In the genomic region with DNA sequence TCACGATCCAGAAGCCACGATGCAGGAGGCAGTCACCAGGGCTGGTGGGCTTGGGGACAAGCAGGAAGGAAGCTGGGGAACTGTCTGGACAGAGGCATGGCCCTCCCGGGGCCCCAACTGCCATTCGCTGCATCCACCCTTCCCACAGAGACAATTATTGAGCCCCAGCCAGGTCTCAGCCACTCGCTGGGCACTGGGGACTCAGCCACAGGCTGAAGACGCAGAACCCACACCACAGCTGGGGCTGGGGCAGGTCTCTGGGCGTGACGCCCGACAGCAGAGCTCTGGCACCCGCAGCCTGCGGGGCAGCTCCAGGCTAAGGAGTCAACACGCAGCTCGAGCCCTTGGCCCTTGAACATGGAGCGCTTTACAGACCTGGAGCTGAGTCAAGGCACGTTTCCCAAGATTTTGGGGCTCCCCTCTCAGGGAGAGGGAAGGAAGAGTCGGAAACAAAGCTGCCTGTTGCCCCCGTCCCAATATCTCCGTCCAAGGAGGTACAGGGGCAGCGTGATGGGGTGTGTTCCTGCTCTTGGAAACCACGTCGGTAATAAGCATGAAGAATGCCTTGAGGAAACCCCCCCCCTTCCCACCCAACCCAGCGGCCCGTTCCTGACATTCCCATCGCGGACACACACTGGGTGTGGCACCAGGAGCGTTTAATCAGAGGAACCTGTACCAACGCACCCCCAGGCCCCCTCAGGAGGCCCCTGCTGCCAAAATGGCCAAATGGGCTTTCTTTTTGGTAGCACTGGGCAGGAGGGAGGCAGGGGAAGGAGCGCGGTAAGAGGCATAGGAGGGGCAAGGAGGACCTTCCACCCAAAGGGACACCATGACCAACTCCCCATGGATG, we compare ENCODE assay signal across 24 cellular contexts. TPM values are rescaled to one million over a fixed set of nuclear protein-coding genes. Genes with fewer than 3 reads are reported as not detected.
DNase-seq lines count a peak whose midpoint lies in the region; ATAC-seq, FAIRE-seq and TF ChIP-seq lines count a peak whose summit lies in the region.
"Had no signal": no experiment of that assay in that cellular context is flagged by ENCODE, and none has a peak within 500 bp of the region (broad histone marks: within the 10 kb centered on the region; RNA-seq: fewer than 3 reads in every experiment).

No MANE protein-coding gene starts in this region.

- peaks cover 62% of the 10 kb centered on the region for H3K27me3 Mint-ChIP-seq in stimulated activated naive CD8-positive, alpha-beta T cell treated with anti-CD3 and anti-CD28 coated beads, Interleukin-15, amount 100 ng/mL, for 72 hours
- H3K27me3 Mint-ChIP-seq in chondrocyte (ENCODE audit: low read depth) = peaks cover 36% of the 10 kb centered on the region

- no peaks in the 10 kb centered on the region for H3K36me3 Mint-ChIP-seq in chondrocyte (ENCODE audit: low read depth)

- H3K4me3 Mint-ChIP-seq in stimulated activated naive CD8-positive, alpha-beta T cell treated with anti-CD3 and anti-CD28 coated beads, Interleukin-15, amount 100 ng/mL, for 72 hours = no peak overlapping the region
- H3K4me3 Mint-ChIP-seq in chondrocyte (ENCODE audit: unreplicated experiment) = no peak overlapping the region
- H3K4me3 Mint-ChIP-seq: CD4-positive, alpha-beta T cell had no signal

- no peak for DNase-seq in stimulated activated naive CD8-positive, alpha-beta T cell treated with anti-CD3 and anti-CD28 coated beads, Interleukin-15, amount 100 ng/mL, for 72 hours
- no peak for DNase-seq in stimulated activated naive CD8-positive, alpha-beta T cell treated with anti-CD3 and anti-CD28 coated beads, Interleukin-15, Interleukin-2, amounts not matched to agents 100 U/mL and 50 U/mL, for 24 hours
- DNase-seq in islet precursor cell = peak; percentile 52
- DNase-seq in posterior vena cava (ENCODE audit: low spot score) = peak; percentile 53
- DNase-seq in RCC 7860 (ENCODE audit: low spot score) = no peak
- no peak for DNase-seq in medulla oblongata (ENCODE audit: extremely low spot score)
- DNase-seq in chondrocyte (ENCODE audit: low spot score) = no peak
- DNase-seq: CD4-positive, alpha-beta T cell; Kasumi-1; NCI-H1092 treated with DMSO at 0.1 percent for 48 hours; NCI-H1436; NCI-H187; NCI-H2081 treated with DMSO at 0.1 percent for 48 hours; NCI-H2171; NCI-H226; NCI-H69 had no signal

- no peak for FAIRE-seq in RCC 7860 (lab: Jason Lieb, UNC)
- FAIRE-seq: D721Med, GM18507, H54, HepG2, K562 had no signal

- TF ChIP-seq CTCF in chondrocyte (IDR thresholded peaks at IDR 0.05) = no peak

- ATAC-seq in stimulated activated naive CD8-positive, alpha-beta T cell treated with anti-CD3 and anti-CD28 coated beads, Interleukin-15, amount 100 ng/mL, for 72 hours = peak; percentile 18
- no peak for ATAC-seq in stimulated activated naive CD8-positive, alpha-beta T cell treated with anti-CD3 and anti-CD28 coated beads, Interleukin-15, Interleukin-2, amounts not matched to agents 100 U/mL and 50 U/mL, for 24 hours
- ATAC-seq: HepG2, K562 had no signal

- H3K27ac Mint-ChIP-seq in stimulated activated naive CD8-positive, alpha-beta T cell treated with anti-CD3 and anti-CD28 coated beads, Interleukin-15, amount 100 ng/mL, for 72 hours = no peak overlapping the region
- no peak overlapping the region for H3K27ac Mint-ChIP-seq in chondrocyte (ENCODE audit: unreplicated experiment)
- H3K27ac Mint-ChIP-seq: CD4-positive, alpha-beta T cell had no signal

- peaks cover 7% of the 10 kb centered on the region for H3K4me1 Mint-ChIP-seq in stimulated activated naive CD8-positive, alpha-beta T cell treated with anti-CD3 and anti-CD28 coated beads, Interleukin-15, amount 100 ng/mL, for 72 hours
- peaks cover 3% of the 10 kb centered on the region for H3K4me1 Mint-ChIP-seq in chondrocyte (ENCODE audit: low read depth)

- intact Hi-C loops in posterior vena cava (cut with DNase I) = no loop called here

- H3K9me3 Mint-ChIP-seq in stimulated activated naive CD8-positive, alpha-beta T cell treated with anti-CD3 and anti-CD28 coated beads, Interleukin-15, amount 100 ng/mL, for 72 hours = no peaks in the 10 kb centered on the region
- no peaks in the 10 kb centered on the region for H3K9me3 Mint-ChIP-seq in chondrocyte (ENCODE audit: low read depth)
- H3K9me3 Mint-ChIP-seq: CD4-positive, alpha-beta T cell had no signal

RNA-seq across cellular contexts. Expression of a gene that starts 6.7 kb away (rescaled TPM):
- total RNA-seq in posterior vena cava = 1 to 10 TPM; 1.3 to 1.7 TPM
- 0.18 to 0.92 TPM (median 0.30 TPM) in 3 replicates for total RNA-seq in chondrocyte
- total RNA-seq: A172; CD4-positive, alpha-beta T cell; HepG2; HT1080; K562; OCI-LY7 had no signal

Comparison
In these comparisons a context has a peak if more than half of its experiments do, and no peak if none do; other contexts are left out.
1. DNase-seq: peak in islet precursor cell (single experiment) and posterior vena cava (single experiment); none in stimulated activated naive CD8-positive, alpha-beta T cell treated with anti-CD3 and anti-CD28 coated beads, Interleukin-15, amount 100 ng/mL, for 72 hours (0 of 2), stimulated activated naive CD8-positive, alpha-beta T cell treated with anti-CD3 and anti-CD28 coated beads, Interleukin-15, Interleukin-2, amounts not matched to agents 100 U/mL and 50 U/mL, for 24 hours (single experiment), RCC 7860 (single experiment), medulla oblongata (single experiment) and chondrocyte (single experiment).